In the genomic region with DNA sequence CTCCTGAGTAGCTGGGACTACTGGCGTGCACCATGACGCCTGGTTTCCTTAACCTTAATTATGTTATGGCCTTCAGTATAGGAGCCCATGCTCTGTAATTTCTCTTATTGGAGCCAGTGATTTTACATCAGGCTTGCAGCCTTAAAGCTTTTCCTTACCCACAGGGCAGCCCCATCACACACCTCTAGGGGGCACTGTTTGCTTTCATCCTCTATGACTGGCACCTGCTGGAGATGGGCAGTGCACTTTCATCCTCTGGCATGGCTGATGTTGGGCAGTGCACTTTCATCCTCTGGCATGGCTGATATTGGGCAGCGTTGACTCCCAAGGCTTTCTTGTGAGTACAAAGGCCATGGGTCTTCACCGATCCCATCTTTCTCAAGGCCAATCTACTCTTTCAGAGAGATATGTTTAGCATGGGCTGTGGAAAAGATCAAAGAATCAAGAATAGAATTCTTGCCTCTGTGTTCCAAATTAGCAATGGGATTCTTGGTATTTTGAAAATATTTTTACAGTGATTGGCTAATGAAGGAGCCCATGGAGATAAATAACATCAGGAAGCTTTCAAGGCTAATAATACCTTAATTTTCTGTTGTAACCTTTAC, we compare ENCODE assay signal across 8 cellular contexts.
A peak's percentile ranks its signal among the peaks of the same experiment; 100 is the strongest.
DNase-seq lines count a peak whose midpoint lies in the region; ATAC-seq and TF ChIP-seq lines count a peak whose summit lies in the region.

No MANE protein-coding gene starts in this region.

- in situ Hi-C loops in mammary epithelial cell (cut with MboI; ENCODE audit: low sequenced_read_pairs in 2 of 2), result loop anchor here (5.0 to 25.0 kb wide), 2 partner anchors 259 to 264 kb away; no protein-coding TSS in a partner anchor

- H3K9me3 ChIP-seq in mammary epithelial cell (replicated peaks; ENCODE audit: insufficient read depth, low read length) (no peaks in the 10 kb centered on the region), mucosa of descending colon (no peaks in the 10 kb centered on the region)

- H3K4me3 ChIP-seq in mammary epithelial cell (replicated peaks in 1 of 3; ENCODE audit: insufficient read depth in 1 of 3, low read depth in 2 of 3, low read length in 3 of 3), result no peak overlapping the region
- H3K4me3 ChIP-seq in mucosa of descending colon, result no peak overlapping the region

- H3K36me3 ChIP-seq in mammary epithelial cell (ENCODE audit: insufficient read depth, low read length) (no peaks in the 10 kb centered on the region), mucosa of descending colon (ENCODE audit: low read depth) (no peaks in the 10 kb centered on the region)

- WGBS in mammary epithelial cell (ENCODE audit: low coverage, missing lambda C conversion rate), result 93% methylated on average over 2 of the region's 4 CpGs

- dilution Hi-C loops in mammary epithelial cell (cut with HindIII; ENCODE audit: low sequenced_read_pairs), result no loop called here

- intact Hi-C loops in mammary epithelial cell (cut with micrococcal nuclease) (loop anchor here (1.0 to 5.0 kb wide), 7 partner anchors 81 to 456 kb away; a partner anchor contains a TSS), mucosa of descending colon (cut with DNase I, micrococcal nuclease) (no loop called here)

- H3K4me2 ChIP-seq in mammary epithelial cell (ENCODE audit: insufficient read depth, low read depth, low read length), result no peak overlapping the region

- H3K27ac ChIP-seq in mammary epithelial cell (ENCODE audit: insufficient read depth, low read depth, low read length), result no peak overlapping the region

- H4K20me1 ChIP-seq in mammary epithelial cell (ENCODE audit: insufficient read depth, low read length), result no peaks in the 10 kb centered on the region

- peak; percentile 60 for ATAC-seq in mucosa of descending colon

- CTCF ChIA-PET in mammary epithelial cell (lab: Charles Lee; ENCODE audit: low non-redundant PET), result interaction anchor here (0.6 kb wide), 1 partner anchor 337 kb away, joined by 5 read pairs; no protein-coding TSS in a partner anchor

- no peaks in the 10 kb centered on the region for H3K79me2 ChIP-seq in mammary epithelial cell (ENCODE audit: insufficient read depth, low read length)

- TF ChIP-seq RAD21 in Ishikawa (IDR thresholded peaks at IDR 0.05; ENCODE audit: low read depth), result peak; percentile 69

- H3K4me1 ChIP-seq in mammary epithelial cell (ENCODE audit: insufficient read depth, low read length) (no peaks in the 10 kb centered on the region), mucosa of descending colon (ENCODE audit: low read depth) (no peaks in the 10 kb centered on the region)

- TF ChIP-seq CTCF in mammary epithelial cell (conservative IDR thresholded peaks at IDR 0.05 in 1 of 2, IDR thresholded peaks at IDR 0.05 in 1 of 2; ENCODE audit: extremely low read depth in 1 of 2, insufficient read depth in 1 of 2, low read depth in 1 of 2, low read length in 2 of 2) (peak; percentile 96 to 98), mucosa of descending colon (IDR thresholded peaks at IDR 0.05) (no peak)

- no peak for TF ChIP-seq EP300 in Ishikawa (IDR thresholded peaks at IDR 0.05; ENCODE audit: borderline replicate concordance)

- DNase-seq in DMS 273 (lab: John Stamatoyannopoulos, UW; ENCODE audit: unreplicated experiment) (peak; percentile 82), SHP77 treated with DMSO at 0.1 percent for 48 hours (lab: John Stamatoyannopoulos, UW) (peak; percentile 9), mammary epithelial cell (peak; percentile 57), mucosa of descending colon (peak in 2 of 3 donors; percentile 30 to 54), 8988T (no peak), activated gamma-delta T cell treated with Interleukin-2 at 50 U/mL for 16 hours (no peak)
- DNase-seq in stimulated activated naive CD4-positive, alpha-beta T cell treated with Interleukin-2 at 50 U/mL for 16 hours (lab: John Stamatoyannopoulos, UW), result no peak

- H3K9ac ChIP-seq in mammary epithelial cell (ENCODE audit: insufficient read depth, low read length), result no peak overlapping the region

- H2AFZ ChIP-seq in mammary epithelial cell (ENCODE audit: low read depth, low read length), result no peak overlapping the region

- no peaks in the 10 kb centered on the region for H3K27me3 ChIP-seq in mammary epithelial cell (ENCODE audit: insufficient read depth, low read length)

- BruUV-seq in mammary epithelial cell (replicated peaks; lab: Mats Ljungman, UMichigan), result no TSS peak

TF ChIP-seq in Ishikawa, 13 proteins besides CTCF, POLR2A, EP300 and RAD21:
- no peak for TF ChIP-seq EGR1 (IDR thresholded peaks at IDR 0.05)
- TF ChIP-seq FOXM1 (IDR thresholded peaks at IDR 0.05; ENCODE audit: borderline replicate concordance, low read depth), result no peak
- TF ChIP-seq, protein P1, sequence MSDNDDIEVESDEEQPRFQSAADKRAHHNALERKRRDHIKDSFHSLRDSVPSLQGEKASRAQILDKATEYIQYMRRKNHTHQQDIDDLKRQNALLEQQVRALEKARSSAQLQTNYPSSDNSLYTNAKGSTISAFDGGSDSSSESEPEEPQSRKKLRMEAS (IDR thresholded peaks at IDR 0.05), result no peak
- TF ChIP-seq, protein P2, sequence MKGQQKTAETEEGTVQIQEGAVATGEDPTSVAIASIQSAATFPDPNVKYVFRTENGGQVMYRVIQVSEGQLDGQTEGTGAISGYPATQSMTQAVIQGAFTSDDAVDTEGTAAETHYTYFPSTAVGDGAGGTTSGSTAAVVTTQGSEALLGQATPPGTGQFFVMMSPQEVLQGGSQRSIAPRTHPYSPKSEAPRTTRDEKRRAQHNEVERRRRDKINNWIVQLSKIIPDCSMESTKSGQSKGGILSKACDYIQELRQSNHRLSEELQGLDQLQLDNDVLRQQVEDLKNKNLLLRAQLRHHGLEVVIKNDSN (IDR thresholded peaks at IDR 0.05), result no peak
- TF ChIP-seq CREB1 (IDR thresholded peaks at IDR 0.05; ENCODE audit: low read depth), result no peak
- TF ChIP-seq, protein P3, sequence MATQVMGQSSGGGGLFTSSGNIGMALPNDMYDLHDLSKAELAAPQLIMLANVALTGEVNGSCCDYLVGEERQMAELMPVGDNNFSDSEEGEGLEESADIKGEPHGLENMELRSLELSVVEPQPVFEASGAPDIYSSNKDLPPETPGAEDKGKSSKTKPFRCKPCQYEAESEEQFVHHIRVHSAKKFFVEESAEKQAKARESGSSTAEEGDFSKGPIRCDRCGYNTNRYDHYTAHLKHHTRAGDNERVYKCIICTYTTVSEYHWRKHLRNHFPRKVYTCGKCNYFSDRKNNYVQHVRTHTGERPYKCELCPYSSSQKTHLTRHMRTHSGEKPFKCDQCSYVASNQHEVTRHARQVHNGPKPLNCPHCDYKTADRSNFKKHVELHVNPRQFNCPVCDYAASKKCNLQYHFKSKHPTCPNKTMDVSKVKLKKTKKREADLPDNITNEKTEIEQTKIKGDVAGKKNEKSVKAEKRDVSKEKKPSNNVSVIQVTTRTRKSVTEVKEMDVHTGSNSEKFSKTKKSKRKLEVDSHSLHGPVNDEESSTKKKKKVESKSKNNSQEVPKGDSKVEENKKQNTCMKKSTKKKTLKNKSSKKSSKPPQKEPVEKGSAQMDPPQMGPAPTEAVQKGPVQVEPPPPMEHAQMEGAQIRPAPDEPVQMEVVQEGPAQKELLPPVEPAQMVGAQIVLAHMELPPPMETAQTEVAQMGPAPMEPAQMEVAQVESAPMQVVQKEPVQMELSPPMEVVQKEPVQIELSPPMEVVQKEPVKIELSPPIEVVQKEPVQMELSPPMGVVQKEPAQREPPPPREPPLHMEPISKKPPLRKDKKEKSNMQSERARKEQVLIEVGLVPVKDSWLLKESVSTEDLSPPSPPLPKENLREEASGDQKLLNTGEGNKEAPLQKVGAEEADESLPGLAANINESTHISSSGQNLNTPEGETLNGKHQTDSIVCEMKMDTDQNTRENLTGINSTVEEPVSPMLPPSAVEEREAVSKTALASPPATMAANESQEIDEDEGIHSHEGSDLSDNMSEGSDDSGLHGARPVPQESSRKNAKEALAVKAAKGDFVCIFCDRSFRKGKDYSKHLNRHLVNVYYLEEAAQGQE (IDR thresholded peaks at IDR 0.05; ENCODE audit: low read depth), result no peak
- TF ChIP-seq NFIC (IDR thresholded peaks at IDR 0.05), result no peak
- no peak for TF ChIP-seq YY1 (IDR thresholded peaks at IDR 0.05; ENCODE audit: low read depth)
- no peak for TF ChIP-seq TEAD4 (IDR thresholded peaks at IDR 0.05)
- no peak for TF ChIP-seq ZBTB7A (IDR thresholded peaks at IDR 0.05; ENCODE audit: low read depth)

Comparison
In these comparisons a context has a peak if more than half of its experiments do, and no peak if none do; other contexts are left out.
1. DNase-seq: peak in DMS 273 (single experiment), SHP77 treated with DMSO at 0.1 percent for 48 hours (single experiment), mammary epithelial cell (single experiment) and mucosa of descending colon (2 of 3); none in 8988T (single experiment), activated gamma-delta T cell treated with Interleukin-2 at 50 U/mL for 16 hours (single experiment) and stimulated activated naive CD4-positive, alpha-beta T cell treated with Interleukin-2 at 50 U/mL for 16 hours (single experiment).